In the genomic region with DNA sequence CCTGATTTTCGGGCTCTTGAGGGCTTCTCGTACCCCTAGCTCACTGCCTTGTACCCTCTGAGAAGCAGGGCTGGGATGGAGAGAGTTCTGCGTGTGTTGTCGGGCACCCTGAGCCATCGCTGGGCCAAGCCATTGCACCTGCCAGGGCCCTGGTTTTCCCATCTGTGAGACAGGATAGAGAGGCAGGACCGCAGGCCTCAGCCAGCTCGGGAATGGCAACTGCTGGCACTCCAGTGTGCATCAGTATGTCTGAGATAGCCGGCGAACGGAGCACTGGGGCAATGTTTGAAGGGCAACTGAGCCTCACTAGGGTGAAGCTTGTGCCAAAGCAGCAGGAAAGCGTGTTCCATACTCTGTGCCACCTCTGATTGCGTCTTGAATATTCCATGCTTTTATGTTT, we compare ENCODE assay signal across 2 cellular contexts.
TF ChIP-seq lines count a peak whose summit lies in the region.

No MANE protein-coding gene starts in this region.

TF ChIP-seq in IMR-90, 13 proteins besides CTCF, POLR2A, EP300 and RAD21 (continued from another document):
- no peak for TF ChIP-seq CHD1 (IDR thresholded peaks at IDR 0.05; ENCODE audit: low read depth, low read length)
- no peak for TF ChIP-seq MAFK (IDR thresholded peaks at IDR 0.05; ENCODE audit: low read depth, low read length)

TF ChIP-seq in HEK293T, 16 proteins besides CTCF, POLR2A, EP300 and RAD21 (continued from another document):
- TF ChIP-seq TARDBP (IDR thresholded peaks at IDR 0.05) (no peak), FOXK2 (IDR thresholded peaks at IDR 0.05) (no peak), SP1 (IDR thresholded peaks at IDR 0.05) (no peak), LEF1 (IDR thresholded peaks at IDR 0.05; ENCODE audit: borderline replicate concordance) (no peak), SUZ12 (IDR thresholded peaks at IDR 0.05) (no peak)
